In genomic region chr19:45096700-45097099, GRCh38 we compare ENCODE assay signal across 2 cellular contexts.
TF ChIP-seq lines count a peak whose summit lies in the region.

No MANE protein-coding gene starts in this region.

TF ChIP-seq in HEK293, 187 proteins besides CTCF, POLR2A, EP300 and RAD21 (continued from another document):
- TF ChIP-seq ZNF510 (tag by site-specific recombination; IDR thresholded peaks at IDR 0.05; ENCODE audit: insufficient replicate concordance), result no peak
- 0 out of 2 replicates have a peak, but pooled peaks have one; percentile 20 for TF ChIP-seq BCL11B (tag by site-specific recombination; IDR thresholded peaks at IDR 0.05; ENCODE audit: low read depth)
- TF ChIP-seq ZBTB44 (tag by site-specific recombination; IDR thresholded peaks at IDR 0.05), result no peak
- no peak for TF ChIP-seq ZBTB8A (tag by site-specific recombination; IDR thresholded peaks at IDR 0.05)
- TF ChIP-seq ZNF704 (tag by site-specific recombination; IDR thresholded peaks at IDR 0.05), result no peak
- TF ChIP-seq ZNF776 (tag by site-specific recombination; IDR thresholded peaks at IDR 0.05; ENCODE audit: borderline replicate concordance), result no peak
- TF ChIP-seq ZNF501 (tag by site-specific recombination; IDR thresholded peaks at IDR 0.05), result no peak
- no peak for TF ChIP-seq GLIS2 (tag by site-specific recombination; IDR thresholded peaks at IDR 0.05)
- TF ChIP-seq EGR2 (tag by site-specific recombination; IDR thresholded peaks at IDR 0.05; ENCODE audit: low read depth), result no peak
- TF ChIP-seq ZNF596 (tag by site-specific recombination; IDR thresholded peaks at IDR 0.05), result no peak
- TF ChIP-seq ZNF155 (tag by site-specific recombination; IDR thresholded peaks at IDR 0.05), result no peak
- no peak for TF ChIP-seq INSM2 (tag by site-specific recombination; IDR thresholded peaks at IDR 0.05)

TF ChIP-seq in neural cell, 6 proteins besides CTCF, POLR2A, EP300 and RAD21 (continued from another document):
- no peak for TF ChIP-seq REST (IDR thresholded peaks at IDR 0.05; ENCODE audit: borderline replicate concordance)
- no peak for TF ChIP-seq SMC3 (conservative IDR thresholded peaks at IDR 0.05; ENCODE audit: poor library complexity)
- no peak for TF ChIP-seq MXI1 (conservative IDR thresholded peaks at IDR 0.05; ENCODE audit: poor library complexity, severe bottlenecking)
- TF ChIP-seq EZH2 (IDR thresholded peaks at IDR 0.05; ENCODE audit: borderline replicate concordance, insufficient read depth, low read length, poor library complexity, severe bottlenecking), result no peak
- TF ChIP-seq POLR2AphosphoS5 (IDR thresholded peaks at IDR 0.05), result no peak
